11 cellular contexts compared by ENCODE assay signal in genomic region chr6:144415014-144415413, GRCh38.
DNase-seq lines count a peak whose midpoint lies in the region; ATAC-seq, FAIRE-seq and TF ChIP-seq lines count a peak whose summit lies in the region.
"Had no signal": no experiment of that assay in that cellular context is flagged by ENCODE, and none has a peak within 500 bp of the region (broad histone marks: within the 10 kb centered on the region; RNA-seq: fewer than 3 reads in every experiment).

No MANE protein-coding gene starts in this region.

- H3K4me3 Mint-ChIP-seq in WTC11, result no peak overlapping the region

- peaks cover 20% of the 10 kb centered on the region for H3K4me1 Mint-ChIP-seq in WTC11

- FAIRE-seq in HTR-8/SVneo (lab: Jason Lieb, UNC), result peak; percentile 82
- FAIRE-seq: GM12892 had no signal

- no peak overlapping the region for H3K4me3 ChIP-seq in heart right ventricle

- no peak for TF ChIP-seq CTCF in WTC11 (IDR thresholded peaks at IDR 0.05)
- TF ChIP-seq CTCF in heart right ventricle (IDR thresholded peaks at IDR 0.05), result no peak

- CTCF ChIA-PET in WTC11 (lab: Charles Lee), result no interaction called here

- peak; percentile 45 for DNase-seq in ACHN
- peak; percentile 22 for DNase-seq in HTR-8/SVneo (ENCODE audit: insufficient read length, low spot score)
- no peak for DNase-seq in WTC11 (ENCODE audit: low spot score)
- no peak for DNase-seq in heart right ventricle
- no peak for DNase-seq in AML-193 (lab: John Stamatoyannopoulos, UW)
- DNase-seq: CD4-positive, CD25-positive, alpha-beta regulatory T cell; MV-4-11 had no signal

- no peak for ATAC-seq in WTC11
- peak in 5 of 8 donors; percentile 56 to 76 (median 70) for ATAC-seq in heart right ventricle
- ATAC-seq in HG03432 (IDR thresholded peaks at IDR 0.05; ENCODE audit: unreplicated experiment), result no peak
- no peak for ATAC-seq in GM18520 (IDR thresholded peaks at IDR 0.05; ENCODE audit: unreplicated experiment)
- no peak for ATAC-seq in GM19455 (IDR thresholded peaks at IDR 0.05; ENCODE audit: unreplicated experiment)

- intact Hi-C loops in heart right ventricle (cut with DNase I), result loop anchor here in 4 of 10 donors (5.0 to 10.0 kb wide), 3 partner anchors 38 to 130 kb away; partner anchors contain the start of gene UTRN (in 2 of the 4)

- H3K4me1 ChIP-seq in heart right ventricle, result peaks cover 3 to 79% (median 45%) of the 10 kb centered on the region in 9 donors

- WGBS in heart right ventricle, 2 donors, result 47 to 60% methylated on average over 3 of the region's 3 CpGs

- peaks cover 8% of the 10 kb centered on the region for H3K9me3 Mint-ChIP-seq in WTC11

- no peaks in the 10 kb centered on the region for H3K9me3 ChIP-seq in heart right ventricle

- H3K27me3 Mint-ChIP-seq in WTC11 (ENCODE audit: low read depth), result no peaks in the 10 kb centered on the region
- H3K27me3 Mint-ChIP-seq: CD4-positive, CD25-positive, alpha-beta regulatory T cell had no signal

- POLR2A ChIA-PET in WTC11 (lab: Charles Lee), result no interaction called here

- H3K27ac ChIP-seq in heart right ventricle, result peak overlapping the region in 1 of 10 donors; percentile 13

- H3K36me3 ChIP-seq in heart right ventricle, result no peaks in the 10 kb centered on the region

- H3K27ac Mint-ChIP-seq in WTC11, result no peak overlapping the region

- H3K27me3 ChIP-seq in heart right ventricle, result no peaks in the 10 kb centered on the region

- peaks cover 9% of the 10 kb centered on the region; the same call in 1 of the 2 replicates for H3K36me3 Mint-ChIP-seq in WTC11

- in situ Hi-C loops in ACHN (cut with HindIII; ENCODE audit: low pct_ligation_motif_present, low pct_unique_long_range_greater_than_20kb, low sequenced_read_pairs), result no loop called here

TF ChIP-seq in WTC11, 78 proteins besides CTCF, POLR2A, EP300 and RAD21:
- TF ChIP-seq GABPB1 (CRISPR knock-in tag; IDR thresholded peaks at IDR 0.05) (peak; percentile 89), ZNF317 (CRISPR knock-in tag; IDR thresholded peaks at IDR 0.05; ENCODE audit: borderline replicate concordance, low read depth) (no peak), PRRX2 (CRISPR knock-in tag; IDR thresholded peaks at IDR 0.05) (no peak), ETV6 (CRISPR knock-in tag; IDR thresholded peaks at IDR 0.05) (no peak)

Comparison
In these comparisons a context has a peak if more than half of its experiments do, and no peak if none do; other contexts are left out.
1. DNase-seq: peak in ACHN (single experiment) and HTR-8/SVneo (single experiment); none in WTC11 (single experiment), heart right ventricle (0 of 2) and AML-193 (0 of 2).
2. ATAC-seq: peak in heart right ventricle (5 of 8); none in WTC11 (single experiment), HG03432 (single experiment), GM18520 (single experiment) and GM19455 (single experiment).